In genomic region chr6:44010411-44011349, GRCh38 we compare ENCODE assay signal across 8 cellular contexts.
A peak's percentile ranks its signal among the peaks of the same experiment; 100 is the strongest.
DNase-seq lines count a peak whose midpoint lies in the region; ATAC-seq and TF ChIP-seq lines count a peak whose summit lies in the region.

No MANE protein-coding gene starts in this region.

- peak; percentile 97 for DNase-seq in Caki2 (ENCODE audit: low read depth)
- peak; percentile 95 for DNase-seq in NB4 (ENCODE audit: low read depth)
- peak; percentile 76 for DNase-seq in mesenteric fat pad (ENCODE audit: low spot score)
- no peak for DNase-seq in GF-D8 (lab: John Stamatoyannopoulos, UW)
- DNase-seq in activated CD4-positive, alpha-beta memory T cell treated with anti-CD3 and anti-CD28 coated beads, Interleukin-2, amount 10 ng/mL, durations not matched to agents 7 days and 5 days, result no peak
- no peak for DNase-seq in NCI-H1105 treated with DMSO at 0.1 percent for 48 hours (lab: John Stamatoyannopoulos, UW)

- H3K36me3 Mint-ChIP-seq in brain, result no peaks in the 10 kb centered on the region
- no peaks in the 10 kb centered on the region for H3K36me3 Mint-ChIP-seq in activated CD4-positive, alpha-beta memory T cell treated with anti-CD3 and anti-CD28 coated beads, Interleukin-2, amount 10 ng/mL, durations not matched to agents 7 days and 5 days (ENCODE audit: low read depth)

- POLR2A ChIA-PET in activated CD4-positive, alpha-beta memory T cell treated with anti-CD3 and anti-CD28 coated beads, Interleukin-2, amount 10 ng/mL, durations not matched to agents 7 days and 5 days (lab: Charles Lee), result no interaction called here

- H3K4me3 ChIP-seq in NB4 (ENCODE audit: low read depth, low read length), result no peak overlapping the region

- CTCF ChIA-PET in activated CD4-positive, alpha-beta memory T cell treated with anti-CD3 and anti-CD28 coated beads, Interleukin-2, amount 10 ng/mL, durations not matched to agents 7 days and 5 days (lab: Charles Lee), result interaction anchor here (0.6 kb wide), 1 partner anchor 18 kb away, joined by 3 read pairs; no protein-coding TSS in a partner anchor

- H3K9me3 Mint-ChIP-seq in brain, result peaks cover 0 to 4% (median 0%) of the 10 kb centered on the region in 5 experiments
- no peaks in the 10 kb centered on the region for H3K9me3 Mint-ChIP-seq in activated CD4-positive, alpha-beta memory T cell treated with anti-CD3 and anti-CD28 coated beads, Interleukin-2, amount 10 ng/mL, durations not matched to agents 7 days and 5 days

- peaks cover 55% of the 10 kb centered on the region for H3K4me1 Mint-ChIP-seq in brain
- no peaks in the 10 kb centered on the region for H3K4me1 Mint-ChIP-seq in activated CD4-positive, alpha-beta memory T cell treated with anti-CD3 and anti-CD28 coated beads, Interleukin-2, amount 10 ng/mL, durations not matched to agents 7 days and 5 days

- peak; percentile 10 for TF ChIP-seq CTCF in NB4 (IDR thresholded peaks at IDR 0.05; ENCODE audit: low read depth, low read length)
- TF ChIP-seq CTCF in brain (conservative IDR thresholded peaks at IDR 0.05), result no peak

- ATAC-seq in HG03442 (IDR thresholded peaks at IDR 0.05; ENCODE audit: unreplicated experiment), result no peak

- no peak for TF ChIP-seq POLR2A in NB4 (IDR thresholded peaks at IDR 0.05; ENCODE audit: extremely low read depth, insufficient read length)

- peak overlapping the region; percentile 72 to 88 (median 81) for H3K27ac Mint-ChIP-seq in brain
- no peak overlapping the region for H3K27ac Mint-ChIP-seq in activated CD4-positive, alpha-beta memory T cell treated with anti-CD3 and anti-CD28 coated beads, Interleukin-2, amount 10 ng/mL, durations not matched to agents 7 days and 5 days

- no peaks in the 10 kb centered on the region for H3K27me3 Mint-ChIP-seq in brain
- peaks cover 27% of the 10 kb centered on the region for H3K27me3 Mint-ChIP-seq in activated CD4-positive, alpha-beta memory T cell treated with anti-CD3 and anti-CD28 coated beads, Interleukin-2, amount 10 ng/mL, durations not matched to agents 7 days and 5 days

- in situ Hi-C loops in Caki2 (cut with HindIII; ENCODE audit: low pct_unique_long_range_greater_than_20kb, low sequenced_read_pairs), result no loop called here

- no peak overlapping the region for H3K4me3 Mint-ChIP-seq in brain
- no peak overlapping the region for H3K4me3 Mint-ChIP-seq in activated CD4-positive, alpha-beta memory T cell treated with anti-CD3 and anti-CD28 coated beads, Interleukin-2, amount 10 ng/mL, durations not matched to agents 7 days and 5 days

Comparison
In these comparisons a context has a peak if more than half of its experiments do, and no peak if none do; other contexts are left out.
1. DNase-seq: peak in Caki2 (single experiment), NB4 (single experiment) and mesenteric fat pad (single experiment); none in GF-D8 (single experiment), activated CD4-positive, alpha-beta memory T cell treated with anti-CD3 and anti-CD28 coated beads, Interleukin-2, amount 10 ng/mL, durations not matched to agents 7 days and 5 days (single experiment) and NCI-H1105 treated with DMSO at 0.1 percent for 48 hours (single experiment).